ENCODE assay signal across 8 cellular contexts in the genomic region with DNA sequence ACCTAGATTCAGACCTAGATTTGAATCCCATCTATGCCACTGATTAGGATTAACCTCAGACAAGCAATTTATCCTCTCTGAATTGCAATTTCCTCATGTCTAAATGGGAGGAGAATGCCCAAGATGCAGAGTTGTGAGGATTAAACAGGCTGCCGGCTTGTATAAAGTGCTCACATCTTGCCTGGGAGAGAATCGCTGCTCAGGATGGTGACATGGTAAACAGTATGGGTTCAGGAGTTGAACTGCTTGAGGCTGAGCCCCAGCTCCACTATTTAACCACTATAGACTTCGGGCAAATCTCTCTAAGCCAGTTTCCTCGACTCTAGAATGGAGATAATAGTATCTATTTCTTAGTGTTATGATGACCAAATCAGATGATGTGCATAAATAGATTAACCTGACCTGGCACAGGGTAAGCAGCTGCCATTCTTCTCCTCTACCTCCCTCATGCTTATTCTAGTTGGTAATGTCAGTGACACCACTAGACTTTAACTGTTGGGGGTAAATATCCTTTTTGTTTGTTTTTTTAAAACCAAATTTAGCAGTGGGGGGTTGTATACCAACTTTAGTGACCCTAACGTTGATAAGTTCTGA. TPM values are rescaled to one million over a fixed set of nuclear protein-coding genes. Genes with fewer than 3 reads are reported as not detected.
A peak's percentile ranks its signal among the peaks of the same experiment; 100 is the strongest.
DNase-seq lines count a peak whose midpoint lies in the region; ATAC-seq and TF ChIP-seq lines count a peak whose summit lies in the region.

No MANE protein-coding gene starts in this region.

- ATAC-seq in RWPE2 (ENCODE audit: low read depth), result no peak

- 24 to 39% methylated on average over 5 of the region's 5 CpGs for WGBS in lower leg skin, 2 donors

- no peaks in the 10 kb centered on the region for H3K27me3 ChIP-seq in H7 (ENCODE audit: control insufficient read depth, insufficient read depth, low read length)
- H3K27me3 ChIP-seq in RWPE2 (ENCODE audit: insufficient read depth, poor library complexity, severe bottlenecking), result no peaks in the 10 kb centered on the region

- H3K36me3 ChIP-seq in H7 (replicated peaks; ENCODE audit: control insufficient read depth, insufficient read depth, low read length), result peaks cover 24% of the 10 kb centered on the region
- H3K36me3 ChIP-seq in RWPE2 (ENCODE audit: low read depth), result peaks cover 50% of the 10 kb centered on the region

- H3K4me3 ChIP-seq in H7 (ENCODE audit: insufficient read depth, low read depth, low read length) (peak overlapping the region; percentile 28), RWPE2 (ENCODE audit: severe bottlenecking) (peak overlapping the region; percentile 74), fibroblast of mammary gland (ENCODE audit: control insufficient read depth, low read depth, low read length) (peak overlapping the region; percentile 43), skeletal muscle cell (ENCODE audit: low read depth, low read length) (peak overlapping the region; percentile 36), lower leg skin (ENCODE audit: low read depth, poor library complexity, severe bottlenecking) (no peak overlapping the region)

- H3K4me1 ChIP-seq in RWPE2 (ENCODE audit: insufficient read depth, poor library complexity, severe bottlenecking), result peaks cover 32% of the 10 kb centered on the region

- no peak for DNase-seq in H7
- no peak for DNase-seq in RWPE2 (ENCODE audit: low spot score)
- no peak for DNase-seq in fibroblast of mammary gland (ENCODE audit: low read depth)
- no peak for DNase-seq in skeletal muscle cell (ENCODE audit: low read depth)
- DNase-seq in stimulated activated CD4-positive, alpha-beta T cell treated with anti-CD3 and anti-CD28 coated beads, Interleukin-2, amount 100 ng/mL, for 24 hours, result no peak
- no peak for DNase-seq in NCI-H524 treated with DMSO at 0.1 percent for 48 hours (lab: John Stamatoyannopoulos, UW)
- no peak for DNase-seq in hepatic stellate cell (ENCODE audit: low spot score)
- DNase-seq in lower leg skin (ENCODE audit: low spot score in 2 of 2), result no peak

- intact Hi-C loops in lower leg skin (cut with DNase I; ENCODE audit: low total_unique reads), result loop anchor here (5.0 kb wide), 1 partner anchor 150 kb away; no protein-coding TSS in a partner anchor

- TF ChIP-seq POLR2A in lower leg skin (IDR thresholded peaks at IDR 0.05), result no peak

- H3K27ac ChIP-seq in RWPE2 (ENCODE audit: poor library complexity, severe bottlenecking), result peak overlapping the region; percentile 85

- no peak for TF ChIP-seq CTCF in RWPE2 (IDR thresholded peaks at IDR 0.05; ENCODE audit: poor library complexity, severe bottlenecking)
- TF ChIP-seq CTCF in fibroblast of mammary gland (conservative IDR thresholded peaks at IDR 0.05; ENCODE audit: control insufficient read depth, insufficient read depth, low read depth, low read length), result no peak
- TF ChIP-seq CTCF in lower leg skin (IDR thresholded peaks at IDR 0.05), result no peak

- H3K9me3 ChIP-seq in RWPE2 (ENCODE audit: severe bottlenecking), result no peaks in the 10 kb centered on the region

RNA-seq across cellular contexts. Expression of a gene that starts 0.7 kb away (rescaled TPM):
- 1,832 and 1,859 TPM in 2 replicates for total RNA-seq in H7 (2014; rRNA removed; shearing (Covaris generic))
- total RNA-seq in lower leg skin, result 1,000 to 10,000 TPM; 1,091 to 1,783 (median 1,434) TPM

RNA-seq across cellular contexts. Expression of a gene that starts 9.1 kb away (rescaled TPM):
- total RNA-seq in H7 (2014; rRNA removed; shearing (Covaris generic)), result 3.9 and 6.2 TPM in 2 replicates
- 10 to 100 TPM in 3 of 4 donors, 1 to 10 TPM in 1; 7.6 to 18.5 (median 16.9) TPM for total RNA-seq in lower leg skin

RNA-seq across cellular contexts. Expression of a gene that starts 17.1 kb away (rescaled TPM):
- 7.7 and 8.3 TPM in 2 replicates for total RNA-seq in H7 (2014; rRNA removed; shearing (Covaris generic))
- total RNA-seq in lower leg skin, result 10 to 100 TPM; 12.6 to 16.0 (median 13.0) TPM

RNA-seq across cellular contexts. Expression of a gene that starts 17.6 kb away (rescaled TPM):
- 1.0 and 2.7 TPM in 2 replicates for total RNA-seq in H7 (2014; rRNA removed; shearing (Covaris generic))
- total RNA-seq in lower leg skin, result 1 to 10 TPM in 1 of 4 donors, under 1 TPM in 1, not detected in 2; 0.19 to 1.8 TPM

RNA-seq across cellular contexts. Expression of a gene that starts 24.7 kb away (rescaled TPM):
- total RNA-seq in H7 (2014; rRNA removed; shearing (Covaris generic)), result 263 and 264 TPM in 2 replicates
- total RNA-seq in lower leg skin, result 100 to 1,000 TPM; 209 to 329 (median 254) TPM
